ENCODE assay signal across 22 cellular contexts in genomic region chr4:1002631-1003251, GRCh38. TPM values are rescaled to one million over a fixed set of nuclear protein-coding genes. Genes with fewer than 3 reads are reported as not detected.
A peak's percentile ranks its signal among the peaks of the same experiment; 100 is the strongest.
DNase-seq lines count a peak whose midpoint lies in the region; ATAC-seq, FAIRE-seq and TF ChIP-seq lines count a peak whose summit lies in the region.
"Had no signal": no experiment of that assay in that cellular context is flagged by ENCODE, and none has a peak within 500 bp of the region (broad histone marks: within the 10 kb centered on the region; RNA-seq: fewer than 3 reads in every experiment).

No MANE protein-coding gene starts in this region.

- H3K23ac ChIP-seq in IMR-90 (ENCODE audit: low read depth, low read length): no peak overlapping the region

- TF ChIP-seq POLR2A in IMR-90 (IDR thresholded peaks at IDR 0.05; ENCODE audit: low read depth, low read length) (no peak), HepG2 (IDR thresholded peaks at IDR 0.05; ENCODE audit: insufficient read depth in 1 of 2, low read depth in 2 of 2, low read length in 2 of 2) (no peak)

- no peak for FAIRE-seq in HepG2 (lab: Jason Lieb, UNC)
- FAIRE-seq: keratinocyte had no signal

- H3K4me1 ChIP-seq in GM23248 (ENCODE audit: insufficient read depth) (no peaks in the 10 kb centered on the region), IMR-90 (ENCODE audit: control insufficient read depth, insufficient read depth, low read length) (peaks cover 4% of the 10 kb centered on the region; the same call in 1 of the 2 replicates), iPS DF 6.9 (ENCODE audit: control insufficient read depth, insufficient read depth, low read length) (peaks cover 6% of the 10 kb centered on the region), parathyroid adenoma (peaks cover 2% of the 10 kb centered on the region), HepG2 (ENCODE audit: insufficient read depth, low read length) (peaks cover 8% of the 10 kb centered on the region)

- intact Hi-C loops in IMR-90 (cut with micrococcal nuclease): no loop called here
- intact Hi-C loops in HepG2 (cut with micrococcal nuclease; ENCODE audit: unreplicated experiment): no loop called here

- H3K36me3 ChIP-seq in GM23248 (ENCODE audit: low read depth) (no peaks in the 10 kb centered on the region), IMR-90 (ENCODE audit: control insufficient read depth, insufficient read depth, low read length) (no peaks in the 10 kb centered on the region), iPS DF 6.9 (ENCODE audit: control insufficient read depth, insufficient read depth, low read length) (no peaks in the 10 kb centered on the region; the same call in 1 of the 2 replicates), parathyroid adenoma (ENCODE audit: control insufficient read depth, insufficient read depth, low read length) (no peaks in the 10 kb centered on the region), HepG2 (replicated peaks in 1 of 2; ENCODE audit: control insufficient read depth in 1 of 2, insufficient read depth in 2 of 2, low read length in 2 of 2) (no peaks in the 10 kb centered on the region)
- H3K36me3 ChIP-seq: uterus had no signal

- H3K4me3 ChIP-seq in GM23248 (no peak overlapping the region), IMR-90 (ENCODE audit: insufficient read depth, low read depth, low read length) (no peak overlapping the region), iPS DF 6.9 (ENCODE audit: low read length) (peak overlapping the region; percentile 21; the same call in 1 of the 2 replicates), parathyroid adenoma (ENCODE audit: low read depth, low read length) (peak overlapping the region; percentile 1), HepG2 (replicated peaks in 1 of 3; ENCODE audit: insufficient read depth in 1 of 3, low read depth in 2 of 3, low read length in 3 of 3) (no peak overlapping the region)
- H3K4me3 ChIP-seq: uterus had no signal

- no peak overlapping the region for H4K8ac ChIP-seq in IMR-90 (ENCODE audit: low read depth in 2 of 2, low read length in 2 of 2)

- no peak for TF ChIP-seq CTCF in IMR-90 (conservative IDR thresholded peaks at IDR 0.05; ENCODE audit: low read depth, low read length)
- no peak for TF ChIP-seq CTCF in parathyroid adenoma (IDR thresholded peaks at IDR 0.05)
- TF ChIP-seq CTCF in HepG2 (CRISPR knock-in tag; IDR thresholded peaks at IDR 0.05): no peak

- no peak overlapping the region for H3K18ac ChIP-seq in IMR-90 (ENCODE audit: low read depth, low read length)

- ATAC-seq in IMR-90 (ENCODE audit: low read depth): peak; percentile 3; the same call in 1 of the 2 replicates
- ATAC-seq in HepG2: no peak
- ATAC-seq in GM18517 (IDR thresholded peaks at IDR 0.05; ENCODE audit: unreplicated experiment): no peak
- ATAC-seq: activated CD4-positive, CD25-positive, alpha-beta regulatory T cell treated with anti-CD3 and anti-CD28 coated beads, Interleukin-2, amount 50 U/mL, for 24 hours had no signal

- H3K9me2 ChIP-seq in GM23248 (ENCODE audit: insufficient read depth): no peaks in the 10 kb centered on the region

- H3K79me1 ChIP-seq in IMR-90 (ENCODE audit: low read depth in 1 of 2, low read length in 2 of 2): no peaks in the 10 kb centered on the region

- H3K79me2 ChIP-seq in GM23248 (ENCODE audit: insufficient read depth) (no peaks in the 10 kb centered on the region), parathyroid adenoma (no peaks in the 10 kb centered on the region), HepG2 (ENCODE audit: insufficient read depth, low read length) (no peaks in the 10 kb centered on the region)

- H2AK9ac ChIP-seq in IMR-90 (replicated peaks; ENCODE audit: low read depth, low read length, poor library complexity): no peak overlapping the region

- H3K27me3 ChIP-seq in GM23248 (replicated peaks; ENCODE audit: insufficient read depth): peaks cover 36% of the 10 kb centered on the region
- peaks cover 65% of the 10 kb centered on the region for H3K27me3 ChIP-seq in IMR-90 (ENCODE audit: control insufficient read depth, insufficient read depth, low read length)
- peaks cover 48% of the 10 kb centered on the region; the same call in 1 of the 2 replicates for H3K27me3 ChIP-seq in iPS DF 6.9 (ENCODE audit: control insufficient read depth, insufficient read depth, low read length)
- peaks cover 19% of the 10 kb centered on the region for H3K27me3 ChIP-seq in parathyroid adenoma (ENCODE audit: control insufficient read depth, insufficient read depth, low read length)
- H3K27me3 ChIP-seq in HepG2 (ENCODE audit: control insufficient read depth in 1 of 2, insufficient read depth in 2 of 2, low read length in 2 of 2): peaks cover 13 to 37% of the 10 kb centered on the region in 2 experiments; a peak in 4 of 5 replicates

- H3K9ac ChIP-seq in GM23248 (no peak overlapping the region), IMR-90 (ENCODE audit: low read depth, low read length) (no peak overlapping the region), parathyroid adenoma (no peak overlapping the region), HepG2 (ENCODE audit: insufficient read depth, low read depth, low read length) (no peak overlapping the region)

- H3K9me3 ChIP-seq in GM23248 (ENCODE audit: low read depth) (no peaks in the 10 kb centered on the region), IMR-90 (ENCODE audit: control insufficient read depth, insufficient read depth, low read length) (peaks cover 3% of the 10 kb centered on the region), iPS DF 6.9 (ENCODE audit: control insufficient read depth, insufficient read depth, low read length) (no peaks in the 10 kb centered on the region), parathyroid adenoma (ENCODE audit: control insufficient read depth, low read length) (no peaks in the 10 kb centered on the region), HepG2 (ENCODE audit: low read length) (no peaks in the 10 kb centered on the region)
- H3K9me3 ChIP-seq: uterus had no signal

- no peak overlapping the region for H4K5ac ChIP-seq in IMR-90 (ENCODE audit: low read depth, low read length)

- H2BK5ac ChIP-seq in IMR-90 (ENCODE audit: low read depth, low read length, poor library complexity, severe bottlenecking): no peak overlapping the region

- H3K56ac ChIP-seq in IMR-90 (ENCODE audit: extremely low read depth, insufficient read depth, low read length): no peak overlapping the region

- H3K27ac ChIP-seq in GM23248 (no peak overlapping the region), IMR-90 (ENCODE audit: insufficient read depth, low read length) (no peak overlapping the region), iPS DF 6.9 (ENCODE audit: low read length) (no peak overlapping the region), parathyroid adenoma (no peak overlapping the region), HepG2 (ENCODE audit: extremely low read length, insufficient read depth, low read length) (no peak overlapping the region)
- H3K27ac ChIP-seq: epithelial cell of prostate, uterus had no signal

- POLR2A ChIA-PET in IMR-90 (lab: Charles Lee; ENCODE audit: unreplicated experiment) (no interaction called here), HepG2 (lab: Yijun Ruan, JAX) (no interaction called here)

- H2AFZ ChIP-seq in GM23248 (no peak overlapping the region), IMR-90 (replicated peaks; ENCODE audit: low read length, poor library complexity) (no peak overlapping the region), parathyroid adenoma (no peak overlapping the region), HepG2 (ENCODE audit: low read length) (no peak overlapping the region)

- H2BK120ac ChIP-seq in IMR-90 (ENCODE audit: low read depth, low read length): no peak overlapping the region

- no peaks in the 10 kb centered on the region for H3F3A ChIP-seq in GM23248 (ENCODE audit: insufficient read depth)

- H4K20me1 ChIP-seq in GM23248 (ENCODE audit: insufficient read depth) (no peaks in the 10 kb centered on the region), IMR-90 (ENCODE audit: insufficient read depth, low read length) (peaks cover 8% of the 10 kb centered on the region), HepG2 (ENCODE audit: insufficient read depth, low read length) (no peaks in the 10 kb centered on the region)

- H3K9me1 ChIP-seq in IMR-90 (ENCODE audit: insufficient read depth, low read length): no peaks in the 10 kb centered on the region

- H4K91ac ChIP-seq in IMR-90 (ENCODE audit: insufficient read depth, low read depth, low read length): no peak overlapping the region

- 2 to 4% methylated on average over 21 to 49 of the region's 75 CpGs for WGBS in GM23248 (ENCODE audit: low coverage in 1 of 2, low lambda C conversion rate in 2 of 2, missing lambda C conversion rate in 2 of 2), 2 experiments
- WGBS in IMR-90 (ENCODE audit: extremely low coverage in 2 of 2, insufficient read length in 1 of 2), 2 experiments: 4% methylated on average over 21 of the region's 75 CpGs; no CpG with 5 or more reads in 1 of the 2 experiments
- whole genome bisulfite sequencing in iPS DF 6.9 (ENCODE audit: insufficient coverage, insufficient read length): no CpG with 5 or more reads among the region's 75 CpGs
- 95% methylated on average over 33 of the region's 75 CpGs for WGBS in HepG2 (ENCODE audit: low lambda C conversion rate)

- no peak overlapping the region for H3K4ac ChIP-seq in IMR-90 (ENCODE audit: low read depth, low read length)

- BruUV-seq in IMR-90 (replicated peaks; lab: Mats Ljungman, UMichigan) (no TSS peak), HepG2 (replicated peaks; lab: Mats Ljungman, UMichigan) (no TSS peak)

- H2BK20ac ChIP-seq in IMR-90 (ENCODE audit: low read depth, low read length): no peak overlapping the region

- no peak overlapping the region for H2BK15ac ChIP-seq in IMR-90 (ENCODE audit: low read depth, low read length)

- H3K14ac ChIP-seq in IMR-90 (replicated peaks; ENCODE audit: low read depth, low read length): no peak overlapping the region

- dilution Hi-C loops in IMR-90 (cut with HindIII; ENCODE audit: low sequenced_read_pairs, unreplicated experiment): no loop called here

- H3K4me2 ChIP-seq in GM23248 (ENCODE audit: unreplicated experiment) (no peak overlapping the region), IMR-90 (ENCODE audit: low read depth, low read length) (no peak overlapping the region), parathyroid adenoma (ENCODE audit: low read length) (peak overlapping the region; percentile 3), HepG2 (ENCODE audit: low read depth, low read length) (no peak overlapping the region)

- TF ChIP-seq RAD21 in IMR-90 (IDR thresholded peaks at IDR 0.05; ENCODE audit: low read length) (no peak), HepG2 (CRISPR knock-in tag; IDR thresholded peaks at IDR 0.05) (no peak)

- no peak overlapping the region for H2AK5ac ChIP-seq in IMR-90 (ENCODE audit: low read depth, low read length)

- in situ Hi-C loops in GM23248 (cut with MboI) (no loop called here), IMR-90 (cut with MboI; ENCODE audit: low sequenced_read_pairs) (no loop called here), HepG2 (cut with HindIII; ENCODE audit: extremely low pct_ligation_motif_present, low pct_unique_long_range_greater_than_20kb) (no loop called here)

- CTCF ChIA-PET in IMR-90 (lab: Yijun Ruan, JAX) (no interaction called here), HepG2 (lab: Yijun Ruan, JAX; ENCODE audit: low intra/inter-chr PET ratio, low total read pairs) (no interaction called here)

- TF ChIP-seq EP300 in HepG2 (IDR thresholded peaks at IDR 0.05; ENCODE audit: low read depth in 2 of 2, low read length in 2 of 2): no peak
- no peak for TF ChIP-seq EP300 in HepG2 (CRISPR knock-in tag; IDR thresholded peaks at IDR 0.05; ENCODE audit: borderline replicate concordance)

- DNase-seq in GM23248 (peak; percentile 23), IMR-90 (no peak), iPS DF 6.9 (ENCODE audit: low read depth, low spot score) (no peak), globus pallidus (ENCODE audit: low spot score) (no peak), HepG2 (ENCODE audit: low spot score) (no peak)
- DNase-seq: activated CD4-positive, alpha-beta memory T cell treated with anti-CD3 and anti-CD28 coated beads, Interleukin-2, amount 10 ng/mL, durations not matched to agents 7 days and 5 days; activated effector memory CD4-positive, alpha-beta T cell treated with Interleukin-2 at 50 U/mL for 16 hours; Kasumi-1; NCI-H1930; NCI-H2227 treated with DMSO at 0.1 percent for 48 hours; NCI-H774; occipital lobe; stimulated activated CD8-positive, alpha-beta memory T cell treated with anti-CD3 and anti-CD28 coated beads, Interleukin-4, amount 100 ng/mL, for 48 hours; SW 1271 had no signal

RNA-seq across cellular contexts. Expression of gene FGFRL1, which starts 8.7 kb away (rescaled TPM):
- total RNA-seq in GM23248 (2014; rRNA removed; shearing (Covaris generic)): 58.7 and 64.9 TPM in 2 replicates
- polyA plus RNA-seq in GM23248 (2016; fragmentation: Nextera tagmentation; extraction: Ambion mirVana) (10.8 and 11.1 TPM in 2 replicates), IMR-90 (2012; rRNA removed) (78.8 and 87.3 TPM in 2 replicates), HepG2 (2011; rRNA removed) (30.6 and 35.5 TPM in 2 replicates)
- total RNA-seq in IMR-90 (2012; rRNA removed) (43.3 and 49.3 TPM in 2 replicates), HepG2 (2016; rRNA removed; fragmentation: Illumina TruSeq; extraction: Trizol) (12.3 and 19.1 TPM in 2 replicates)
- polyA plus RNA-seq in IMR-90 (2012; cell fraction: cytosol; rRNA removed): 35.7 and 111 TPM in 2 replicates
- 65.7 and 165 TPM in 2 replicates for polyA plus RNA-seq in IMR-90 (2012; cell fraction: nucleus; rRNA removed; ENCODE audit: low replicate concordance)
- 8.9 and 9.3 TPM in 2 replicates for total RNA-seq in HepG2 (2016; cell fraction: cytosol; rRNA removed; fragmentation: Illumina TruSeq; extraction: Trizol; ENCODE audit: low read depth)
- 11.5 and 17.5 TPM in 2 replicates for total RNA-seq in HepG2 (2016; cell fraction: insoluble cytoplasmic fraction; rRNA removed; fragmentation: Illumina TruSeq; extraction: Trizol)
- total RNA-seq in HepG2 (2016; cell fraction: membrane; rRNA removed; fragmentation: Illumina TruSeq; extraction: Trizol): 31.8 and 32.6 TPM in 2 replicates
- total RNA-seq in HepG2 (2016; cell fraction: nucleus; rRNA removed; fragmentation: Illumina TruSeq; extraction: Trizol): 13.0 and 15.9 TPM in 2 replicates
- 37.2 and 49.4 TPM in 2 replicates for polyA plus RNA-seq in HepG2 (2011; cell fraction: cytosol; rRNA removed)
- 122 and 143 TPM in 2 replicates for polyA plus RNA-seq in HepG2 (2011; cell fraction: nucleus; rRNA removed)
- polyA plus RNA-seq in HepG2 (2012): 21.8 and 31.9 TPM in 2 replicates
- 15.2 and 15.4 TPM in 2 replicates for polyA plus RNA-seq in HepG2 (2016; cell fraction: cytosol; fragmentation: Illumina TruSeq; extraction: Trizol; ENCODE audit: low read depth)
- 18.1 and 23.1 TPM in 2 replicates for polyA plus RNA-seq in HepG2 (2016; cell fraction: insoluble cytoplasmic fraction; fragmentation: Illumina TruSeq; extraction: Trizol; ENCODE audit: low read depth)
- polyA plus RNA-seq in HepG2 (2016; cell fraction: membrane; fragmentation: Illumina TruSeq; extraction: Trizol; ENCODE audit: low read depth): 38.4 and 44.6 TPM in 2 replicates
- 33.6 and 40.0 TPM in 2 replicates for polyA plus RNA-seq in HepG2 (2016; cell fraction: nucleus; fragmentation: Illumina TruSeq; extraction: Trizol; ENCODE audit: insufficient read depth, low read depth)
- polyA minus RNA-seq in HepG2 (2011; rRNA and poly(A)+ RNA removed; ENCODE audit: low replicate concordance): 74.3 and 145 TPM in 2 replicates
- 22.8 and 26.5 TPM in 2 replicates for polyA minus RNA-seq in HepG2 (2011; cell fraction: cytosol; rRNA and poly(A)+ RNA removed)
- polyA minus RNA-seq in HepG2 (2011; cell fraction: nucleus; rRNA and poly(A)+ RNA removed): 19.9 and 23.2 TPM in 2 replicates

RNA-seq across cellular contexts. Expression of gene SLC26A1, which starts 9.5 kb away (rescaled TPM):
- 0.13 and 0.22 TPM in 2 replicates for total RNA-seq in GM23248 (2014; rRNA removed; shearing (Covaris generic))
- polyA plus RNA-seq in GM23248 (2016; fragmentation: Nextera tagmentation; extraction: Ambion mirVana) (1.6 and 1.8 TPM in 2 replicates), IMR-90 (2012; rRNA removed) (0.09 and 0.13 TPM in 2 replicates), HepG2 (2011; rRNA removed) (5.4 and 8.4 TPM in 2 replicates)
- total RNA-seq in IMR-90 (2012; rRNA removed) (not detected in 2 replicates), HepG2 (2016; rRNA removed; fragmentation: Illumina TruSeq; extraction: Trizol) (7.2 and 22.9 TPM in 2 replicates)
- polyA plus RNA-seq in IMR-90 (2012; cell fraction: cytosol; rRNA removed): 0.03 and 0.05 TPM in 2 replicates
- polyA plus RNA-seq in IMR-90 (2012; cell fraction: nucleus; rRNA removed; ENCODE audit: low replicate concordance): 0.24 and 0.40 TPM in 2 replicates
- total RNA-seq in HepG2 (2016; cell fraction: cytosol; rRNA removed; fragmentation: Illumina TruSeq; extraction: Trizol; ENCODE audit: low read depth): 1.1 and 1.9 TPM in 2 replicates
- total RNA-seq in HepG2 (2016; cell fraction: insoluble cytoplasmic fraction; rRNA removed; fragmentation: Illumina TruSeq; extraction: Trizol): 6.6 and 22.7 TPM in 2 replicates
- total RNA-seq in HepG2 (2016; cell fraction: membrane; rRNA removed; fragmentation: Illumina TruSeq; extraction: Trizol): 4.2 and 4.6 TPM in 2 replicates
- total RNA-seq in HepG2 (2016; cell fraction: nucleus; rRNA removed; fragmentation: Illumina TruSeq; extraction: Trizol): 23.8 and 28.9 TPM in 2 replicates
- polyA plus RNA-seq in HepG2 (2011; cell fraction: cytosol; rRNA removed): 7.7 and 10.8 TPM in 2 replicates
- 30.6 and 45.2 TPM in 2 replicates for polyA plus RNA-seq in HepG2 (2011; cell fraction: nucleus; rRNA removed)
- 5.1 and 7.0 TPM in 2 replicates for polyA plus RNA-seq in HepG2 (2012)
- polyA plus RNA-seq in HepG2 (2016; cell fraction: cytosol; fragmentation: Illumina TruSeq; extraction: Trizol; ENCODE audit: low read depth): 1.2 and 1.5 TPM in 2 replicates
- 4.5 and 6.1 TPM in 2 replicates for polyA plus RNA-seq in HepG2 (2016; cell fraction: insoluble cytoplasmic fraction; fragmentation: Illumina TruSeq; extraction: Trizol; ENCODE audit: low read depth)
- polyA plus RNA-seq in HepG2 (2016; cell fraction: membrane; fragmentation: Illumina TruSeq; extraction: Trizol; ENCODE audit: low read depth): 1.6 and 2.2 TPM in 2 replicates
- 25.4 and 27.0 TPM in 2 replicates for polyA plus RNA-seq in HepG2 (2016; cell fraction: nucleus; fragmentation: Illumina TruSeq; extraction: Trizol; ENCODE audit: insufficient read depth, low read depth)
- polyA minus RNA-seq in HepG2 (2011; rRNA and poly(A)+ RNA removed; ENCODE audit: low replicate concordance): 0.40 and 58.6 TPM in 2 replicates
- 13.4 and 13.6 TPM in 2 replicates for polyA minus RNA-seq in HepG2 (2011; cell fraction: cytosol; rRNA and poly(A)+ RNA removed)
- 37.7 and 40.7 TPM in 2 replicates for polyA minus RNA-seq in HepG2 (2011; cell fraction: nucleus; rRNA and poly(A)+ RNA removed)
- total RNA-seq: dermis blood vessel endothelial cell, mammary epithelial cell had no signal
- polyA plus RNA-seq: keratinocyte, mammary epithelial cell had no signal

RNA-seq across cellular contexts. Expression of gene IDUA, which starts 15.9 kb away (rescaled TPM):
- total RNA-seq in GM23248 (2014; rRNA removed; shearing (Covaris generic)): 26.3 and 30.7 TPM in 2 replicates
- polyA plus RNA-seq in GM23248 (2016; fragmentation: Nextera tagmentation; extraction: Ambion mirVana): 26.4 and 28.8 TPM in 2 replicates
- total RNA-seq in IMR-90 (2012; rRNA removed): 0.72 and 1.7 TPM in 2 replicates
- polyA plus RNA-seq in IMR-90 (2012; rRNA removed): 12.5 and 16.7 TPM in 2 replicates
- 6.3 and 14.8 TPM in 2 replicates for polyA plus RNA-seq in IMR-90 (2012; cell fraction: cytosol; rRNA removed)
- polyA plus RNA-seq in IMR-90 (2012; cell fraction: nucleus; rRNA removed; ENCODE audit: low replicate concordance): 119 and 328 TPM in 2 replicates
- 0.32 and 1.0 TPM in 2 replicates for total RNA-seq in HepG2 (2016; rRNA removed; fragmentation: Illumina TruSeq; extraction: Trizol)
- not detected in 2 replicates for total RNA-seq in HepG2 (2016; cell fraction: cytosol; rRNA removed; fragmentation: Illumina TruSeq; extraction: Trizol; ENCODE audit: low read depth)
- 0.84 TPM in 1 of 2 replicates, not detected in the other for total RNA-seq in HepG2 (2016; cell fraction: insoluble cytoplasmic fraction; rRNA removed; fragmentation: Illumina TruSeq; extraction: Trizol)
- 0.24 and 0.53 TPM in 2 replicates for total RNA-seq in HepG2 (2016; cell fraction: membrane; rRNA removed; fragmentation: Illumina TruSeq; extraction: Trizol)
- 0.75 and 2.8 TPM in 2 replicates for total RNA-seq in HepG2 (2016; cell fraction: nucleus; rRNA removed; fragmentation: Illumina TruSeq; extraction: Trizol)
- polyA plus RNA-seq in HepG2 (2011; rRNA removed): 0.77 and 1.5 TPM in 2 replicates
- 0.24 and 0.27 TPM in 2 replicates for polyA plus RNA-seq in HepG2 (2011; cell fraction: cytosol; rRNA removed)
- 34.5 and 42.6 TPM in 2 replicates for polyA plus RNA-seq in HepG2 (2011; cell fraction: nucleus; rRNA removed)
- 1.0 and 2.7 TPM in 2 replicates for polyA plus RNA-seq in HepG2 (2012)
- polyA plus RNA-seq in HepG2 (2016; cell fraction: cytosol; fragmentation: Illumina TruSeq; extraction: Trizol; ENCODE audit: low read depth): 0.19 and 0.29 TPM in 2 replicates
- polyA plus RNA-seq in HepG2 (2016; cell fraction: insoluble cytoplasmic fraction; fragmentation: Illumina TruSeq; extraction: Trizol; ENCODE audit: low read depth): not detected in 2 replicates
- 0.19 and 0.30 TPM in 2 replicates for polyA plus RNA-seq in HepG2 (2016; cell fraction: membrane; fragmentation: Illumina TruSeq; extraction: Trizol; ENCODE audit: low read depth)
- polyA plus RNA-seq in HepG2 (2016; cell fraction: nucleus; fragmentation: Illumina TruSeq; extraction: Trizol; ENCODE audit: insufficient read depth, low read depth): 2.2 and 4.7 TPM in 2 replicates
- 1.4 and 1.8 TPM in 2 replicates for polyA minus RNA-seq in HepG2 (2011; rRNA and poly(A)+ RNA removed; ENCODE audit: low replicate concordance)
- 0.69 TPM in 1 of 2 replicates, not detected in the other for polyA minus RNA-seq in HepG2 (2011; cell fraction: cytosol; rRNA and poly(A)+ RNA removed)
- 3.5 and 4.0 TPM in 2 replicates for polyA minus RNA-seq in HepG2 (2011; cell fraction: nucleus; rRNA and poly(A)+ RNA removed)

RNA-seq across cellular contexts. Expression of gene DGKQ, which starts 29.4 kb away (rescaled TPM):
- total RNA-seq in GM23248 (2014; rRNA removed; shearing (Covaris generic)): 16.8 and 18.2 TPM in 2 replicates
- 1.4 and 1.9 TPM in 2 replicates for polyA plus RNA-seq in GM23248 (2016; fragmentation: Nextera tagmentation; extraction: Ambion mirVana)
- total RNA-seq in IMR-90 (2012; rRNA removed): 4.3 and 4.4 TPM in 2 replicates
- polyA plus RNA-seq in IMR-90 (2012; rRNA removed): 15.6 and 17.4 TPM in 2 replicates
- 10.0 and 14.6 TPM in 2 replicates for polyA plus RNA-seq in IMR-90 (2012; cell fraction: cytosol; rRNA removed)
- 58.0 and 149 TPM in 2 replicates for polyA plus RNA-seq in IMR-90 (2012; cell fraction: nucleus; rRNA removed; ENCODE audit: low replicate concordance)
- 3.2 and 7.2 TPM in 2 replicates for total RNA-seq in HepG2 (2016; rRNA removed; fragmentation: Illumina TruSeq; extraction: Trizol)
- total RNA-seq in HepG2 (2016; cell fraction: cytosol; rRNA removed; fragmentation: Illumina TruSeq; extraction: Trizol; ENCODE audit: low read depth): 0.53 and 1.4 TPM in 2 replicates
- 2.4 and 7.8 TPM in 2 replicates for total RNA-seq in HepG2 (2016; cell fraction: insoluble cytoplasmic fraction; rRNA removed; fragmentation: Illumina TruSeq; extraction: Trizol)
- 2.5 and 2.9 TPM in 2 replicates for total RNA-seq in HepG2 (2016; cell fraction: membrane; rRNA removed; fragmentation: Illumina TruSeq; extraction: Trizol)
- total RNA-seq in HepG2 (2016; cell fraction: nucleus; rRNA removed; fragmentation: Illumina TruSeq; extraction: Trizol): 7.0 and 7.9 TPM in 2 replicates
- 4.5 and 6.1 TPM in 2 replicates for polyA plus RNA-seq in HepG2 (2011; rRNA removed)
- polyA plus RNA-seq in HepG2 (2011; cell fraction: cytosol; rRNA removed): 3.1 and 4.8 TPM in 2 replicates
- polyA plus RNA-seq in HepG2 (2011; cell fraction: nucleus; rRNA removed): 50.5 and 58.5 TPM in 2 replicates
- polyA plus RNA-seq in HepG2 (2012): 3.0 and 5.5 TPM in 2 replicates
- 0.35 and 0.36 TPM in 2 replicates for polyA plus RNA-seq in HepG2 (2016; cell fraction: cytosol; fragmentation: Illumina TruSeq; extraction: Trizol; ENCODE audit: low read depth)
- polyA plus RNA-seq in HepG2 (2016; cell fraction: insoluble cytoplasmic fraction; fragmentation: Illumina TruSeq; extraction: Trizol; ENCODE audit: low read depth): 2.0 and 3.4 TPM in 2 replicates
- 1.3 and 1.7 TPM in 2 replicates for polyA plus RNA-seq in HepG2 (2016; cell fraction: membrane; fragmentation: Illumina TruSeq; extraction: Trizol; ENCODE audit: low read depth)
- 16.0 and 17.5 TPM in 2 replicates for polyA plus RNA-seq in HepG2 (2016; cell fraction: nucleus; fragmentation: Illumina TruSeq; extraction: Trizol; ENCODE audit: insufficient read depth, low read depth)
- polyA minus RNA-seq in HepG2 (2011; rRNA and poly(A)+ RNA removed; ENCODE audit: low replicate concordance): 3.0 and 10.3 TPM in 2 replicates
- polyA minus RNA-seq in HepG2 (2011; cell fraction: cytosol; rRNA and poly(A)+ RNA removed): 4.2 and 4.9 TPM in 2 replicates
- polyA minus RNA-seq in HepG2 (2011; cell fraction: nucleus; rRNA and poly(A)+ RNA removed): 7.2 and 8.1 TPM in 2 replicates

Comparison
In these comparisons a context has a peak if more than half of its experiments do, and no peak if none do; other contexts are left out.
1. H3K4me3 ChIP-seq: peak in iPS DF 6.9 (single experiment) and parathyroid adenoma (single experiment); none in GM23248 (single experiment), IMR-90 (single experiment) and HepG2 (0 of 3).